In the genomic region with DNA sequence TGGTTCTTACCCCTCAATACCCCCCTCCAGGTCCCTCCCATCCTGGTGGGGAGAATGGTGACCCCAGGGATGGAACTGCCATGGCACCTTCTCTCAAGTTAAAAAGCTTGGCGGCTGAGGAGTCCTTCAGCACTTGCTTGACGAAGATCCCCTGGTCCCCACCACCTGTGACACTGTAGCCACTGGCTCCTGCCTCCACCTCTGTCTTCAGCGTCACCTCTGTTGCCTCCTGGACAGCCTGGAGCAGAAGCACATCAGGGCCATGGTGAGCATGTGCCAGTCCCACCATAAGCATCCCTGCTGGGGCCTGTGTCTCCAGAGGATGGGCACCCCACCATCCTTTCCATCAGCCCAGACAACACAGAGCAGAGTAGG, we compare ENCODE assay signal across 30 cellular contexts. TPM values are rescaled to one million over a fixed set of nuclear protein-coding genes. Genes with fewer than 3 reads are reported as not detected.
"Had no signal": no experiment of that assay in that cellular context is flagged by ENCODE, and none has a peak within 500 bp of the region (broad histone marks: within the 10 kb centered on the region; RNA-seq: fewer than 3 reads in every experiment).

No MANE protein-coding gene starts in this region.

- H3K9me3 Mint-ChIP-seq: effector memory CD8-positive, alpha-beta T cell; mesothelial cell of epicardium; naive B cell; natural killer cell treated with Interleukin-12 subunit alpha and Interleukin-12 subunit beta and Interleukin-15 and Interleukin-18, amount 100 ng/mL, for 72 hours; neural crest cell; stimulated activated effector memory CD8-positive, alpha-beta T cell treated with anti-CD3 and anti-CD28 coated beads, Interleukin-12 subunit alpha, Interleukin-12 subunit beta, amount 100 ng/mL, for 72 hours had no signal

- H3K4me1 Mint-ChIP-seq: mesothelial cell of epicardium; naive B cell; neural crest cell; stimulated activated effector memory CD8-positive, alpha-beta T cell treated with anti-CD3 and anti-CD28 coated beads, Interleukin-12 subunit alpha, Interleukin-12 subunit beta, amount 100 ng/mL, for 72 hours had no signal

- H3K27ac ChIP-seq: heart left ventricle, psoas muscle, sigmoid colon, stomach, thyroid gland had no signal

- H3K36me3 ChIP-seq: heart left ventricle, thyroid gland had no signal

- H3K27ac Mint-ChIP-seq: effector memory CD8-positive, alpha-beta T cell; mesothelial cell of epicardium; naive B cell; natural killer cell treated with Interleukin-12 subunit alpha and Interleukin-12 subunit beta and Interleukin-15 and Interleukin-18, amount 100 ng/mL, for 72 hours; stimulated activated effector memory CD8-positive, alpha-beta T cell treated with anti-CD3 and anti-CD28 coated beads, Interleukin-12 subunit alpha, Interleukin-12 subunit beta, amount 100 ng/mL, for 72 hours had no signal

- ATAC-seq: effector memory CD8-positive, alpha-beta T cell; left lobe of liver; mucosa of descending colon; natural killer cell treated with Interleukin-12 subunit alpha and Interleukin-12 subunit beta and Interleukin-15 and Interleukin-18, amount 100 ng/mL, for 72 hours; psoas muscle; stimulated activated effector memory CD8-positive, alpha-beta T cell treated with anti-CD3 and anti-CD28 coated beads, Interleukin-12 subunit alpha, Interleukin-12 subunit beta, amount 100 ng/mL, for 72 hours had no signal

- FAIRE-seq: endometrium, frontal cortex, islet of Langerhans had no signal

- H3K4me3 ChIP-seq: heart left ventricle, mucosa of descending colon, psoas muscle, sigmoid colon, stomach, thyroid gland had no signal

- H3K4me1 ChIP-seq: heart left ventricle, psoas muscle had no signal

- DNase-seq: cerebellar nuclear complex; cortex of kidney; effector memory CD8-positive, alpha-beta T cell; erythroblast; hippocampal formation; kidney glomerular epithelial cell; mesenchymal stem cell; mucosa of descending colon; naive B cell; sigmoid colon; stimulated activated CD4-positive, alpha-beta T cell treated with anti-CD3 and anti-CD28 coated beads, Interleukin-2, amount 100 ng/mL, for 24 hours; stimulated activated CD4-positive, alpha-beta T cell treated with anti-CD3 and anti-CD28 coated beads, Interleukin-4, amount 100 ng/mL, for 24 hours; stimulated activated naive CD4-positive, alpha-beta T cell treated with Interleukin-2 at 50 U/mL for 16 hours; stomach; thyroid gland; trophoblast cell had no signal

- H3K27me3 ChIP-seq: sigmoid colon, thyroid gland had no signal

- H3K4me3 Mint-ChIP-seq: effector memory CD8-positive, alpha-beta T cell; mesothelial cell of epicardium; naive B cell; natural killer cell treated with Interleukin-12 subunit alpha and Interleukin-12 subunit beta and Interleukin-15 and Interleukin-18, amount 100 ng/mL, for 72 hours; neural crest cell; stimulated activated effector memory CD8-positive, alpha-beta T cell treated with anti-CD3 and anti-CD28 coated beads, Interleukin-12 subunit alpha, Interleukin-12 subunit beta, amount 100 ng/mL, for 72 hours had no signal

- H3K36me3 Mint-ChIP-seq: mesothelial cell of epicardium; naive B cell; natural killer cell treated with Interleukin-12 subunit alpha and Interleukin-12 subunit beta and Interleukin-15 and Interleukin-18, amount 100 ng/mL, for 72 hours; stimulated activated effector memory CD8-positive, alpha-beta T cell treated with anti-CD3 and anti-CD28 coated beads, Interleukin-12 subunit alpha, Interleukin-12 subunit beta, amount 100 ng/mL, for 72 hours had no signal

- H3K9me3 ChIP-seq: heart left ventricle, mucosa of descending colon, psoas muscle, sigmoid colon, stomach, thyroid gland had no signal

RNA-seq across cellular contexts. Expression of a gene that starts 22.8 kb away (rescaled TPM):
- total RNA-seq: natural killer cell treated with Interleukin-12 subunit alpha and Interleukin-12 subunit beta and Interleukin-15 and Interleukin-18, amount 100 ng/mL, for 72 hours had no signal

RNA-seq across cellular contexts. Expression of a gene that starts 30.7 kb away (rescaled TPM):
- total RNA-seq: dermis microvascular lymphatic vessel endothelial cell; fibroblast of villous mesenchyme; glomerular endothelial cell; left lobe of liver; lung microvascular endothelial cell; natural killer cell treated with Interleukin-12 subunit alpha and Interleukin-12 subunit beta and Interleukin-15 and Interleukin-18, amount 100 ng/mL, for 72 hours had no signal
- polyA plus RNA-seq: psoas muscle had no signal
